ENCODE assay signal across 8 cellular contexts in the genomic region with DNA sequence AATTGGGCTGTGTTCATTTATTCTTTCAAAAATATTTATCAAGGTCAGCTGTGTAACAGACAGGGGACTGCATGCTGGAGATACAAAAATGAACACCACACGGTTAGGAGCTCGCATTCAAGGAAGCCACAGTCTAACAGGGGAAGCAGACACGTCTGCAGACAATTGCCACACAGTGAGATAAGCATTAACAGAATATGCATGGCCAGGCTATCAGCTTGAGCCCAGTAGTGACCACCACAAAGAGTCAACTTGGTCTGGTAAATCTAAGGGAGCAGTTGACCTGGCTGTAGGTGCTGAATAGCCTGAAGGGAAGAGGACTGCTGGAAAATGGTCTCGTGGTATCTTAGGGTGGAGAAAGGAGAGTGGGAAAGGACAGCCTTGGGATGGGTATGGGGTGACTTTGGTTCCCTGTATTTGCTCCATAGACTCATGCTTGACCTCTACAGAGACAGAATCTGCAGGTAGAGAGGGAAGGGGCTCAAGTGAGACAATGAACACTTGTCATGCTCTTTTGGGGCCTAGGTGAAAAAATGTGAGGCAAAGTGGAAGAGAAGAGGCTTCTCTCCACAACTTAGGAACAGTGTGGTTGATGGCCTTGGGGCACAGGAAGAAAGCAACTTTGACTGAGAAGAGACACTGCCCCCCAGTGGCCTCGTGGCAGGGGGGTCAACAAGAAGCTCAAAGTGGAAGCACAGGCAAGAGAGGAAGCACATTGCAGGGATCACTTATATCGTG. TPM values are rescaled to one million over a fixed set of nuclear protein-coding genes. Genes with fewer than 3 reads are reported as not detected.
DNase-seq lines count a peak whose midpoint lies in the region; ATAC-seq and TF ChIP-seq lines count a peak whose summit lies in the region.

No MANE protein-coding gene starts in this region.

- H2AFZ ChIP-seq in HCT116 (ENCODE audit: low read depth, low read length, poor library complexity, severe bottlenecking): peak overlapping the region; percentile 83
- H2AFZ ChIP-seq in smooth muscle cell (ENCODE audit: low read depth): peak overlapping the region; percentile 45

- H3K79me2 ChIP-seq in HCT116 (ENCODE audit: insufficient read depth, low read length) (no peaks in the 10 kb centered on the region), smooth muscle cell (ENCODE audit: low read depth) (no peaks in the 10 kb centered on the region)

- no peak overlapping the region for H3K27ac ChIP-seq in HCT116 (ENCODE audit: low read depth, low read length)
- H3K27ac ChIP-seq in adrenal gland: no peak overlapping the region
- H3K27ac ChIP-seq in right atrium auricular region: no peak overlapping the region
- no peak overlapping the region for H3K27ac ChIP-seq in smooth muscle cell (ENCODE audit: low read depth)

- WGBS in adrenal gland, 4 donors: 41 to 49% (median 45%) methylated on average over 6 of the region's 6 CpGs
- WGBS in smooth muscle cell (ENCODE audit: low lambda C conversion rate): 34% methylated on average over 6 of the region's 6 CpGs

- no peaks in the 10 kb centered on the region for H3K36me3 ChIP-seq in HCT116 (ENCODE audit: control insufficient read depth in 1 of 2, insufficient read depth in 2 of 2, low read length in 2 of 2)
- H3K36me3 ChIP-seq in adrenal gland (replicated peaks in 1 of 2): no peaks in the 10 kb centered on the region
- H3K36me3 ChIP-seq in right atrium auricular region: no peaks in the 10 kb centered on the region
- no peaks in the 10 kb centered on the region for H3K36me3 ChIP-seq in smooth muscle cell (ENCODE audit: low read depth)

- H3K9ac ChIP-seq in HCT116 (ENCODE audit: low read length) (no peak overlapping the region), smooth muscle cell (ENCODE audit: low read depth) (no peak overlapping the region)

- POLR2A ChIA-PET in HCT116 (lab: Charles Lee): interaction anchor here (0.8 to 4.5 kb wide), 4 partner anchors 178 to 334 kb away, joined by 3 to 39 read pairs (median 13); a partner anchor contains a TSS

- no peak overlapping the region for H3K4me3 ChIP-seq in HCT116 (replicated peaks in 1 of 2; ENCODE audit: low read depth in 1 of 2, low read length in 2 of 2)
- H3K4me3 ChIP-seq in adrenal gland: no peak overlapping the region
- no peak overlapping the region for H3K4me3 ChIP-seq in right atrium auricular region
- H3K4me3 ChIP-seq in smooth muscle cell: no peak overlapping the region

- H3K9me3 ChIP-seq in HCT116 (ENCODE audit: control insufficient read depth in 1 of 2, insufficient read depth in 1 of 2, low read depth in 1 of 2, low read length in 2 of 2): no peaks in the 10 kb centered on the region
- no peaks in the 10 kb centered on the region for H3K9me3 ChIP-seq in adrenal gland (replicated peaks in 1 of 3)
- H3K9me3 ChIP-seq in right atrium auricular region: no peaks in the 10 kb centered on the region
- H3K9me3 ChIP-seq in smooth muscle cell (replicated peaks; ENCODE audit: low read depth): no peaks in the 10 kb centered on the region

- peak; percentile 90 for TF ChIP-seq RAD21 in HCT116 (IDR thresholded peaks at IDR 0.05; ENCODE audit: low read depth)

- H3K4me1 ChIP-seq in HCT116 (ENCODE audit: control insufficient read depth in 1 of 2, insufficient read depth in 2 of 2, low read length in 2 of 2) (no peaks in the 10 kb centered on the region), adrenal gland (replicated peaks in 1 of 2) (no peaks in the 10 kb centered on the region), right atrium auricular region (peaks cover 0 to 5% of the 10 kb centered on the region in 2 donors), smooth muscle cell (ENCODE audit: low read depth) (peaks cover 9% of the 10 kb centered on the region)

- H3K27me3 ChIP-seq in HCT116 (ENCODE audit: insufficient read depth, low read length) (no peaks in the 10 kb centered on the region), adrenal gland (no peaks in the 10 kb centered on the region), right atrium auricular region (no peaks in the 10 kb centered on the region), smooth muscle cell (ENCODE audit: low read depth) (no peaks in the 10 kb centered on the region)

- TF ChIP-seq CTCF in HCT116 (IDR thresholded peaks at IDR 0.05 in 2 of 3, conservative IDR thresholded peaks at IDR 0.05 in 1 of 3; ENCODE audit: borderline replicate concordance in 1 of 3, insufficient read depth in 1 of 3, low read depth in 2 of 3, low read length in 2 of 3) (peak; percentile 78 to 82 (median 80)), adrenal gland (IDR thresholded peaks at IDR 0.05) (peak; percentile 36 to 78 (median 67)), right atrium auricular region (IDR thresholded peaks at IDR 0.05) (peak; percentile 47 to 84), smooth muscle cell (IDR thresholded peaks at IDR 0.05; ENCODE audit: borderline replicate concordance, insufficient read depth, poor library complexity, severe bottlenecking) (peak; percentile 56)

- no peaks in the 10 kb centered on the region for H3K9me2 ChIP-seq in HCT116 (ENCODE audit: insufficient read depth)

- no TSS peak for BruUV-seq in HCT116 (replicated peaks; lab: Mats Ljungman, UMichigan)

- peak; percentile 70 for DNase-seq in DMS53 treated with DMSO at 0.1 percent for 48 hours (lab: John Stamatoyannopoulos, UW; ENCODE audit: unreplicated experiment)
- DNase-seq in HCT116 (ENCODE audit: low read depth, low spot score): peak; percentile 48
- peak; percentile 84 for DNase-seq in NCI-H1694 (lab: John Stamatoyannopoulos, UW)
- DNase-seq in T follicular helper cell (ENCODE audit: low read depth): peak; percentile 40
- peak; percentile 73 to 88 (median 78) for DNase-seq in adrenal gland
- DNase-seq in right atrium auricular region (ENCODE audit: low spot score): peak; percentile 68
- DNase-seq in smooth muscle cell (lab: John Stamatoyannopoulos, UW; ENCODE audit: unreplicated experiment): no peak

- RAD21 ChIA-PET in HCT116 (lab: Charles Lee; ENCODE audit: low non-redundant PET in 1 of 2, low total read pairs in 2 of 2, uncharacterized antibody in 2 of 2, unreplicated experiment in 2 of 2): interaction anchor here (0.6 to 2.3 kb wide), 7 partner anchors 161 to 193 kb away, joined by 3 to 13 read pairs (median 5); a partner anchor contains a TSS

- TF ChIP-seq POLR2A in HCT116 (IDR thresholded peaks at IDR 0.05; ENCODE audit: borderline replicate concordance, extremely low read depth, insufficient read depth, insufficient read length) (no peak), adrenal gland (IDR thresholded peaks at IDR 0.05) (no peak)

- no peaks in the 10 kb centered on the region for H3F3A ChIP-seq in smooth muscle cell (ENCODE audit: low read depth)

- intact Hi-C loops in HCT116 (cut with micrococcal nuclease) (loop anchor here (1.0 kb wide), 1 partner anchor 697 kb away; no protein-coding TSS in a partner anchor), adrenal gland (cut with DNase I) (loop anchor here in 1 of 2 donors (2.0 to 10.0 kb wide), 2 partner anchors 181 to 337 kb away; no protein-coding TSS in a partner anchor)

- ATAC-seq in HCT116: peak; percentile 81
- ATAC-seq in HG03571 (IDR thresholded peaks at IDR 0.05; ENCODE audit: unreplicated experiment): no peak

- no peak overlapping the region for H3K4me2 ChIP-seq in HCT116 (ENCODE audit: low read length)
- H3K4me2 ChIP-seq in smooth muscle cell: no peak overlapping the region

- H4K20me1 ChIP-seq in HCT116 (ENCODE audit: insufficient read depth): no peaks in the 10 kb centered on the region
- H4K20me1 ChIP-seq in smooth muscle cell (ENCODE audit: low read depth): no peaks in the 10 kb centered on the region

- CTCF ChIA-PET in HCT116 (lab: Charles Lee): interaction anchor here (0.6 to 9.0 kb wide), 13 partner anchors 9 to 701 kb away, joined by 3 to 412 read pairs (median 4); a partner anchor contains a TSS

TF ChIP-seq in HCT116, 20 proteins besides CTCF, POLR2A, EP300 and RAD21:
- TF ChIP-seq EZH2 (IDR thresholded peaks at IDR 0.05) (no peak), JUND (IDR thresholded peaks at IDR 0.05) (no peak), SIN3A (IDR thresholded peaks at IDR 0.05; ENCODE audit: low read depth) (no peak), SP1 (IDR thresholded peaks at IDR 0.05; ENCODE audit: low read depth) (no peak), SRF (IDR thresholded peaks at IDR 0.05; ENCODE audit: low read depth) (no peak), EZH2phosphoT487 (IDR thresholded peaks at IDR 0.05; ENCODE audit: borderline replicate concordance) (no peak)

RNA-seq across cellular contexts. Expression of a gene that starts 7.6 kb away (rescaled TPM):
- total RNA-seq in HCT116 (2021; ENCODE audit: unreplicated experiment): 0.39 TPM
- polyA plus RNA-seq in HCT116 (2012): 0.06 and 0.12 TPM in 2 replicates
- 10 to 100 TPM in 6 of 8 donors, 1 to 10 TPM in 2; 6.0 to 31.7 (median 24.1) TPM for total RNA-seq in adrenal gland
- polyA plus RNA-seq in adrenal gland: 10 to 100 TPM in 2 of 3 donors, 1 to 10 TPM in 1; 8.8 to 22.9 (median 16.1) TPM
- 1 to 10 TPM; 3.4 to 4.8 TPM for total RNA-seq in right atrium auricular region
- total RNA-seq in smooth muscle cell: 1.3 and 2.1 TPM in 2 replicates
- polyA plus RNA-seq in smooth muscle cell: 1.4 and 2.3 TPM in 2 replicates

RNA-seq across cellular contexts. Expression of a gene that starts 57.1 kb away (rescaled TPM):
- total RNA-seq in HCT116 (2021; ENCODE audit: unreplicated experiment) (220 TPM), adrenal gland (100 to 1,000 TPM in 4 of 8 donors, 10 to 100 TPM in 4; 59.3 to 147 (median 89.8) TPM), right atrium auricular region (10 to 100 TPM; 44.7 to 55.5 TPM), smooth muscle cell (99.2 and 138 TPM in 2 replicates)
- polyA plus RNA-seq in HCT116 (2012): 101 and 124 TPM in 2 replicates
- polyA plus RNA-seq in adrenal gland (100 to 1,000 TPM in 1 of 3 donors, 10 to 100 TPM in 2; 50.9 to 130 (median 52.6) TPM), smooth muscle cell (65.4 and 69.5 TPM in 2 replicates)
